In the genomic region with DNA sequence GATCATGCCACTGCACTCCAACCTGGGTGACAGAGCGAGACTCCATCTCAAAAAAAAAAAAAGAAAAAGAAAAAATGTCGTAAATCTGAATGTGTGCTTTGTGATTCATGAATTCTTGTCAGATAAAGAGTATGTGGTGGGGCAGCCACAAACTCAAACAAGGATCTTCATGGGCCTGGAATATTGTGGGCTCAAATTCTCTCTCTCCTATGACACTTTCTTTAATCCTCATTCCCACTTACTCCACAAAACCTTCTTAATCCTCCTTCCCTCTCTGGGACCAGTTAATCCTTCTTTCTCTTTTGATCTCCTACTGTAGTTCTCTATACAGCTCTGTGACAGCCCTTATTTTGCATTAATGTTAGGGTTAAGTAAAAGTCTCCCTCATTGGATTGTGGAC, we compare ENCODE assay signal across 17 cellular contexts.
A peak's percentile ranks its signal among the peaks of the same experiment; 100 is the strongest.
DNase-seq lines count a peak whose midpoint lies in the region; ATAC-seq and TF ChIP-seq lines count a peak whose summit lies in the region.
"Had no signal": no experiment of that assay in that cellular context is flagged by ENCODE, and none has a peak within 500 bp of the region (broad histone marks: within the 10 kb centered on the region; RNA-seq: fewer than 3 reads in every experiment).

No MANE protein-coding gene starts in this region.

- ATAC-seq in upper lobe of right lung: no peak
- no peak for ATAC-seq in heart left ventricle
- ATAC-seq: activated CD8-positive, alpha-beta T cell treated with anti-CD3 and anti-CD28 coated beads for 36 hours; naive thymus-derived CD8-positive, alpha-beta T cell had no signal

- DNase-seq in AG08395 (ENCODE audit: low spot score): peak; percentile 52
- DNase-seq in HS-5 (ENCODE audit: low read depth): peak; percentile 55
- DNase-seq in brain microvascular endothelial cell: peak; percentile 73
- DNase-seq in hepatic stellate cell (ENCODE audit: low spot score): peak; percentile 26
- DNase-seq in DMS53 treated with DMSO at 0.1 percent for 48 hours (lab: John Stamatoyannopoulos, UW; ENCODE audit: unreplicated experiment): no peak
- no peak for DNase-seq in SW480 (ENCODE audit: low spot score)
- DNase-seq in upper lobe of right lung: no peak
- DNase-seq in heart left ventricle: no peak
- DNase-seq: activated CD8-positive, alpha-beta T cell treated with anti-CD3 and anti-CD28 coated beads for 36 hours; esophagus squamous epithelium; naive thymus-derived CD8-positive, alpha-beta T cell; NCI-H187; NCI-H69; Peyer's patch; stomach had no signal

- no peaks in the 10 kb centered on the region for H3K27me3 ChIP-seq in brain microvascular endothelial cell (replicated peaks)
- H3K27me3 ChIP-seq in upper lobe of right lung: no peaks in the 10 kb centered on the region
- H3K27me3 ChIP-seq in heart left ventricle: peaks cover 0 to 4% (median 0%) of the 10 kb centered on the region in 9 donors
- H3K27me3 ChIP-seq: esophagus squamous epithelium, Peyer's patch, stomach had no signal

- no peak overlapping the region for H3K4me3 ChIP-seq in brain microvascular endothelial cell (ENCODE audit: low read depth, low read length)
- H3K4me3 ChIP-seq in upper lobe of right lung: no peak overlapping the region
- no peak overlapping the region for H3K4me3 ChIP-seq in heart left ventricle
- H3K4me3 ChIP-seq: esophagus squamous epithelium, lung, Peyer's patch, prostate gland, stomach had no signal

- in situ Hi-C loops in brain microvascular endothelial cell (cut with HindIII; ENCODE audit: low pct_ligation_motif_present, low sequenced_read_pairs): no loop called here

- intact Hi-C loops in upper lobe of right lung (cut with DNase I): no loop called here
- intact Hi-C loops in heart left ventricle (cut with DNase I): no loop called here

- H3K9me3 ChIP-seq in upper lobe of right lung (no peaks in the 10 kb centered on the region), heart left ventricle (no peaks in the 10 kb centered on the region)
- H3K9me3 ChIP-seq: esophagus squamous epithelium, Peyer's patch, prostate gland, stomach had no signal

- H3K36me3 ChIP-seq in brain microvascular endothelial cell (replicated peaks) (no peaks in the 10 kb centered on the region), upper lobe of right lung (no peaks in the 10 kb centered on the region), heart left ventricle (no peaks in the 10 kb centered on the region)
- H3K36me3 ChIP-seq: esophagus squamous epithelium, Peyer's patch, prostate gland, stomach had no signal

- WGBS in heart left ventricle, 4 donors: 70 to 86% (median 82%) methylated on average over 2 of the region's 2 CpGs

- H3K27ac ChIP-seq in brain microvascular endothelial cell (no peak overlapping the region), upper lobe of right lung (no peak overlapping the region), heart left ventricle (no peak overlapping the region)
- H3K27ac ChIP-seq: esophagus squamous epithelium, Peyer's patch, prostate gland, stomach had no signal

- TF ChIP-seq CTCF in brain microvascular endothelial cell (IDR thresholded peaks at IDR 0.05; ENCODE audit: low read depth, low read length, missing control alignments): no peak
- no peak for TF ChIP-seq CTCF in upper lobe of right lung (IDR thresholded peaks at IDR 0.05)
- TF ChIP-seq CTCF in heart left ventricle (IDR thresholded peaks at IDR 0.05): no peak

- H3K4me1 ChIP-seq in upper lobe of right lung: no peaks in the 10 kb centered on the region
- H3K4me1 ChIP-seq in heart left ventricle: peaks cover 0 to 9% (median 0%) of the 10 kb centered on the region in 12 donors
- H3K4me1 ChIP-seq: esophagus squamous epithelium, Peyer's patch, prostate gland, stomach had no signal

- TF ChIP-seq POLR2A in heart left ventricle (IDR thresholded peaks at IDR 0.05): no peak

Comparison
In these comparisons a context has a peak if more than half of its experiments do, and no peak if none do; other contexts are left out.
1. DNase-seq: peak in AG08395 (single experiment), HS-5 (single experiment), brain microvascular endothelial cell (single experiment) and hepatic stellate cell (single experiment); none in DMS53 treated with DMSO at 0.1 percent for 48 hours (single experiment), SW480 (single experiment), upper lobe of right lung (single experiment) and heart left ventricle (0 of 5).